ENCODE assay signal across 9 cellular contexts in genomic region chr16:71919033-71919432, GRCh38. TPM values are rescaled to one million over a fixed set of nuclear protein-coding genes. Genes with fewer than 3 reads are reported as not detected.
DNase-seq lines count a peak whose midpoint lies in the region; ATAC-seq and TF ChIP-seq lines count a peak whose summit lies in the region.
"Had no signal": no experiment of that assay in that cellular context is flagged by ENCODE, and none has a peak within 500 bp of the region (broad histone marks: within the 10 kb centered on the region; RNA-seq: fewer than 3 reads in every experiment).

No MANE protein-coding gene starts in this region.

- no peak overlapping the region for H3K23ac ChIP-seq in mesendoderm (ENCODE audit: low read length)

- H3K36me3 ChIP-seq in transverse colon (peaks cover 0 to 79% (median 25%) of the 10 kb centered on the region in 4 donors), mesendoderm (ENCODE audit: control insufficient read depth, insufficient read depth, low read length) (peaks cover 18% of the 10 kb centered on the region)

- no peak overlapping the region for H2BK120ac ChIP-seq in mesendoderm (ENCODE audit: low read depth, low read length)

- H4K8ac ChIP-seq in mesendoderm (ENCODE audit: low read depth, low read length), result no peak overlapping the region

- peaks cover 28% of the 10 kb centered on the region for H3K79me1 ChIP-seq in mesendoderm (ENCODE audit: low read length)

- H3K4me2 ChIP-seq in mesendoderm (ENCODE audit: low read length), result no peak overlapping the region

- H3K27me3 ChIP-seq in transverse colon (no peaks in the 10 kb centered on the region), mesendoderm (ENCODE audit: insufficient read depth, low read length, poor library complexity) (no peaks in the 10 kb centered on the region)

- H3K27ac ChIP-seq in transverse colon (peak overlapping the region in 3 of 4 donors; percentile 16 to 57 (median 40)), mesendoderm (ENCODE audit: low read depth, low read length) (no peak overlapping the region)

- DNase-seq in left cardiac atrium (no peak), cardiac septum (ENCODE audit: low spot score) (no peak), SIG-M5 (lab: John Stamatoyannopoulos, UW) (peak; percentile 44), transverse colon (peak; percentile 22), mesendoderm (no peak), 8988T (no peak)
- DNase-seq: ACHN had no signal

- H3K18ac ChIP-seq in mesendoderm (ENCODE audit: low read length), result no peak overlapping the region

- H3K9me3 ChIP-seq in transverse colon, result no peaks in the 10 kb centered on the region

- H3K56ac ChIP-seq in mesendoderm (ENCODE audit: low read length), result no peak overlapping the region

- peaks cover 0 to 37% (median 8%) of the 10 kb centered on the region in 4 donors for H3K4me1 ChIP-seq in transverse colon
- H3K4me1 ChIP-seq in mesendoderm (ENCODE audit: control insufficient read depth, low read depth, low read length), result no peaks in the 10 kb centered on the region

- H4K5ac ChIP-seq in mesendoderm (ENCODE audit: low read length), result no peak overlapping the region

- H2BK15ac ChIP-seq in mesendoderm (replicated peaks; ENCODE audit: low read depth), result no peak overlapping the region

- WGBS in transverse colon (ENCODE audit: low coverage in 1 of 2), 2 donors, result 78 to 82% methylated on average over 1 to 3 of the region's 3 CpGs
- WGBS in mesendoderm (ENCODE audit: extremely low coverage, insufficient coverage, low lambda C conversion rate), result no CpG with 5 or more reads among the region's 3 CpGs

- intact Hi-C loops in left cardiac atrium (cut with DNase I), result no loop called here
- intact Hi-C loops in cardiac septum (cut with DNase I), result no loop called here
- intact Hi-C loops in transverse colon (cut with DNase I; ENCODE audit: low total_unique reads), result no loop called here

- no peak overlapping the region for H3K4ac ChIP-seq in mesendoderm (ENCODE audit: low read depth, low read length)

- peaks cover 45% of the 10 kb centered on the region for H3K79me2 ChIP-seq in mesendoderm (ENCODE audit: control insufficient read depth, insufficient read depth, low read length)

- no peak overlapping the region for H2AK5ac ChIP-seq in mesendoderm (ENCODE audit: low read length)

- no peak for TF ChIP-seq EP300 in transverse colon (IDR thresholded peaks at IDR 0.05; ENCODE audit: low read depth)

- in situ Hi-C loops in transverse colon (cut with MboI; ENCODE audit: low pct_ligation_motif_present in 1 of 4, low pct_unique_long_range_greater_than_20kb in 1 of 4, low sequenced_read_pairs in 3 of 4), result no loop called here

- ATAC-seq in left cardiac atrium (peak; percentile 54 to 57), HG02885 (IDR thresholded peaks at IDR 0.05; ENCODE audit: poor library complexity, unreplicated experiment) (peak; percentile 72), esophagus mucosa (no peak)

- no peak overlapping the region for H3K9ac ChIP-seq in mesendoderm (ENCODE audit: low read length)

- TF ChIP-seq POLR2A in transverse colon (IDR thresholded peaks at IDR 0.05), result no peak

- no peak overlapping the region for H2BK5ac ChIP-seq in mesendoderm (ENCODE audit: low read length)

- no peak for TF ChIP-seq CTCF in transverse colon (IDR thresholded peaks at IDR 0.05)

- no peak overlapping the region for H3K4me3 ChIP-seq in transverse colon
- no peak overlapping the region for H3K4me3 ChIP-seq in mesendoderm (ENCODE audit: low read length)

RNA-seq across cellular contexts. Expression of gene IST1, which starts 23.7 kb away (rescaled TPM):
- 100 to 1,000 TPM; 117 to 138 TPM for total RNA-seq in left cardiac atrium
- 111 TPM for total RNA-seq in cardiac septum
- 100 to 1,000 TPM; 200 to 303 (median 257) TPM for total RNA-seq in transverse colon
- 99.3 TPM for polyA plus RNA-seq in mesendoderm (2013, experiment 1 of 2)
- polyA plus RNA-seq in mesendoderm (2013, experiment 2 of 2), result 99.2 TPM
- total RNA-seq in esophagus mucosa, result 86.7 TPM

RNA-seq across cellular contexts. Expression of gene ZNF821, which starts 35.1 kb away (rescaled TPM):
- total RNA-seq in left cardiac atrium (1 to 10 TPM; 3.6 to 5.7 TPM), cardiac septum (7.2 TPM), transverse colon (10 to 100 TPM in 3 of 4 donors, 1 to 10 TPM in 1; 9.4 to 31.6 (median 13.6) TPM), esophagus mucosa (4.7 TPM)
- polyA plus RNA-seq in mesendoderm (2013, experiment 1 of 2), result 7.0 TPM
- 7.3 TPM for polyA plus RNA-seq in mesendoderm (2013, experiment 2 of 2)

Comparison
In these comparisons a context has a peak if more than half of its experiments do, and no peak if none do; other contexts are left out.
1. DNase-seq: peak in SIG-M5 (single experiment) and transverse colon (single experiment); none in left cardiac atrium (single experiment), cardiac septum (single experiment), mesendoderm (single experiment) and 8988T (single experiment).